22 cellular contexts compared by ENCODE assay signal in genomic region chr7:11587048-11587447, GRCh38.
"Had no signal": no experiment of that assay in that cellular context is flagged by ENCODE, and none has a peak within 500 bp of the region (broad histone marks: within the 10 kb centered on the region; RNA-seq: fewer than 3 reads in every experiment).

No MANE protein-coding gene starts in this region.

- H3K27me3 ChIP-seq: MG63, SJSA1 had no signal

- H3K4me1 ChIP-seq: SJSA1 had no signal

- ATAC-seq: HepG2 had no signal

- H3K36me3 ChIP-seq: MG63, SJSA1 had no signal

- H3K27ac ChIP-seq: SJSA1 had no signal

- H3K9me3 ChIP-seq: MG63, SJSA1 had no signal

- H3K4me3 ChIP-seq: MG63, SJSA1 had no signal

- DNase-seq: IMR-90, Karpas-422, KG1, MG63, NCI-H1092, NCI-H1105 treated with DMSO at 0.1 percent for 48 hours, NCI-H1436, NCI-H187, NCI-H2029, NCI-H2081 treated with DMSO at 0.1 percent for 48 hours, NCI-H2171, NCI-H226, NCI-H446, NCI-H510A, NCI-H524 treated with DMSO at 0.1 percent for 48 hours, NCI-H69, NCI-H774, Right ventricle myocardium superior, RPMI8226, SIG-M5 had no signal
